1 cellular context compared by ENCODE assay signal in genomic region chr16:68289202-68289601, GRCh38.
A peak's percentile ranks its signal among the peaks of the same experiment; 100 is the strongest.
TF ChIP-seq lines count a peak whose summit lies in the region.

No MANE protein-coding gene starts in this region.

TF ChIP-seq in K562, 482 proteins besides CTCF, POLR2A, EP300 and RAD21:
- TF ChIP-seq PRDM10 (IDR thresholded peaks at IDR 0.05; ENCODE audit: partially characterized antibody) (no peak), RFX7 (CRISPR knock-in tag; IDR thresholded peaks at IDR 0.05) (no peak), HDGF (IDR thresholded peaks at IDR 0.05) (peak; percentile 5; the same call in 1 of the 2 replicates), GATA2 (CRISPR knock-in tag; IDR thresholded peaks at IDR 0.05) (no peak), ZKSCAN3 (CRISPR knock-in tag; IDR thresholded peaks at IDR 0.05) (peak; percentile 63; the same call in 1 of the 2 replicates)
